ENCODE assay signal across 8 cellular contexts in genomic region chrX:150875621-150876020, GRCh38. TPM values are rescaled to one million over a fixed set of nuclear protein-coding genes. Genes with fewer than 3 reads are reported as not detected.
DNase-seq lines count a peak whose midpoint lies in the region; ATAC-seq and TF ChIP-seq lines count a peak whose summit lies in the region.
"Not testable (repeated sequence)": the region's sequence is repeated elsewhere in the genome, so short reads cannot be mapped to it uniquely, and the experiment has no call there.

No MANE protein-coding gene starts in this region.

- H3K27me3 Mint-ChIP-seq in activated CD4-positive, alpha-beta T cell treated with anti-CD3 and anti-CD28 coated beads, Interleukin-2, amount 10 ng/mL, durations not matched to agents 7 days and 5 days; activated naive CD8-positive, alpha-beta T cell treated with anti-CD3 and anti-CD28 coated beads for 36 hours; memory B cell: not testable (repeated sequence)
- peaks cover 16% of the 10 kb centered on the region for H3K27me3 Mint-ChIP-seq in activated T-cell treated with anti-CD3 and anti-CD28 coated beads, Interleukin-2, amount 50 U/mL, for 24 hours

- peaks cover 18% of the 10 kb centered on the region for H3K36me3 Mint-ChIP-seq in activated CD4-positive, alpha-beta T cell treated with anti-CD3 and anti-CD28 coated beads, Interleukin-2, amount 10 ng/mL, durations not matched to agents 7 days and 5 days (ENCODE audit: low read depth)
- H3K36me3 Mint-ChIP-seq in activated T-cell treated with anti-CD3 and anti-CD28 coated beads, Interleukin-2, amount 50 U/mL, for 24 hours (ENCODE audit: low read depth) = peaks cover 11% of the 10 kb centered on the region
- H3K36me3 Mint-ChIP-seq in activated naive CD8-positive, alpha-beta T cell treated with anti-CD3 and anti-CD28 coated beads for 36 hours = peaks cover 45% of the 10 kb centered on the region
- peaks cover 11% of the 10 kb centered on the region for H3K36me3 Mint-ChIP-seq in memory B cell
- H3K36me3 Mint-ChIP-seq in stimulated activated effector memory CD8-positive, alpha-beta T cell treated with anti-CD3 and anti-CD28 coated beads, Interleukin-12 subunit alpha, Interleukin-12 subunit beta, amount 100 ng/mL, for 72 hours = peaks cover 11% of the 10 kb centered on the region

- H3K27ac ChIP-seq in HEK293 (ENCODE audit: extremely low read depth, low read depth, low read length) = not testable (repeated sequence)
- peak overlapping the region; percentile 93 for H3K27ac ChIP-seq in psoas muscle

- H3K4me1 Mint-ChIP-seq in activated CD4-positive, alpha-beta T cell treated with anti-CD3 and anti-CD28 coated beads, Interleukin-2, amount 10 ng/mL, durations not matched to agents 7 days and 5 days = peaks cover 33% of the 10 kb centered on the region
- peaks cover 64% of the 10 kb centered on the region for H3K4me1 Mint-ChIP-seq in activated T-cell treated with anti-CD3 and anti-CD28 coated beads, Interleukin-2, amount 50 U/mL, for 24 hours (ENCODE audit: low read depth)
- peaks cover 43% of the 10 kb centered on the region for H3K4me1 Mint-ChIP-seq in activated naive CD8-positive, alpha-beta T cell treated with anti-CD3 and anti-CD28 coated beads for 36 hours
- peaks cover 25% of the 10 kb centered on the region for H3K4me1 Mint-ChIP-seq in memory B cell
- H3K4me1 Mint-ChIP-seq in stimulated activated effector memory CD8-positive, alpha-beta T cell treated with anti-CD3 and anti-CD28 coated beads, Interleukin-12 subunit alpha, Interleukin-12 subunit beta, amount 100 ng/mL, for 72 hours = peaks cover 66% of the 10 kb centered on the region

- H3K4me3 Mint-ChIP-seq in activated CD4-positive, alpha-beta T cell treated with anti-CD3 and anti-CD28 coated beads, Interleukin-2, amount 10 ng/mL, durations not matched to agents 7 days and 5 days; activated T-cell treated with anti-CD3 and anti-CD28 coated beads, Interleukin-2, amount 50 U/mL, for 24 hours; activated naive CD8-positive, alpha-beta T cell treated with anti-CD3 and anti-CD28 coated beads for 36 hours; memory B cell; stimulated activated effector memory CD8-positive, alpha-beta T cell treated with anti-CD3 and anti-CD28 coated beads, Interleukin-12 subunit alpha, Interleukin-12 subunit beta, amount 100 ng/mL, for 72 hours: not testable (repeated sequence)

- H3K27me3 ChIP-seq in psoas muscle (ENCODE audit: insufficient read depth in 3 of 3, low read length in 2 of 3) = not testable (repeated sequence)

- not testable (repeated sequence) for ATAC-seq in memory B cell (ENCODE audit: low read depth); psoas muscle; stimulated activated effector memory CD8-positive, alpha-beta T cell treated with anti-CD3 and anti-CD28 coated beads, Interleukin-12 subunit alpha, Interleukin-12 subunit beta, amount 100 ng/mL, for 72 hours

- TF ChIP-seq CTCF in HEK293 (tag by site-specific recombination; IDR thresholded peaks at IDR 0.05); psoas muscle (IDR thresholded peaks at IDR 0.05): not testable (repeated sequence)

- not testable (repeated sequence) for H3K4me3 ChIP-seq in HEK293 (ENCODE audit: low read depth, low read length); psoas muscle

- H3K9me3 Mint-ChIP-seq in activated CD4-positive, alpha-beta T cell treated with anti-CD3 and anti-CD28 coated beads, Interleukin-2, amount 10 ng/mL, durations not matched to agents 7 days and 5 days = peaks cover 10% of the 10 kb centered on the region
- H3K9me3 Mint-ChIP-seq in activated T-cell treated with anti-CD3 and anti-CD28 coated beads, Interleukin-2, amount 50 U/mL, for 24 hours = peaks cover 11% of the 10 kb centered on the region
- peaks cover 16% of the 10 kb centered on the region for H3K9me3 Mint-ChIP-seq in activated naive CD8-positive, alpha-beta T cell treated with anti-CD3 and anti-CD28 coated beads for 36 hours
- not testable (repeated sequence) for H3K9me3 Mint-ChIP-seq in memory B cell; stimulated activated effector memory CD8-positive, alpha-beta T cell treated with anti-CD3 and anti-CD28 coated beads, Interleukin-12 subunit alpha, Interleukin-12 subunit beta, amount 100 ng/mL, for 72 hours

- POLR2A ChIA-PET in HEK293 (lab: Yijun Ruan, JAX); activated CD4-positive, alpha-beta T cell treated with anti-CD3 and anti-CD28 coated beads, Interleukin-2, amount 10 ng/mL, durations not matched to agents 7 days and 5 days (lab: Charles Lee): not testable (repeated sequence)

- CTCF ChIA-PET in HEK293 (lab: Yijun Ruan, JAX); activated CD4-positive, alpha-beta T cell treated with anti-CD3 and anti-CD28 coated beads, Interleukin-2, amount 10 ng/mL, durations not matched to agents 7 days and 5 days (lab: Charles Lee): not testable (repeated sequence)

- not testable (repeated sequence) for H3K9me3 ChIP-seq in HEK293 (ENCODE audit: control insufficient read depth, insufficient read depth, low read depth, low read length); psoas muscle

- 61 to 100% (median 95%) methylated on average over 2 of the region's 2 CpGs for WGBS in psoas muscle, 3 donors

- H3K27ac Mint-ChIP-seq in activated CD4-positive, alpha-beta T cell treated with anti-CD3 and anti-CD28 coated beads, Interleukin-2, amount 10 ng/mL, durations not matched to agents 7 days and 5 days = peak overlapping the region; percentile 60
- H3K27ac Mint-ChIP-seq in activated T-cell treated with anti-CD3 and anti-CD28 coated beads, Interleukin-2, amount 50 U/mL, for 24 hours = peak overlapping the region; percentile 12
- peak overlapping the region; percentile 34 for H3K27ac Mint-ChIP-seq in activated naive CD8-positive, alpha-beta T cell treated with anti-CD3 and anti-CD28 coated beads for 36 hours
- H3K27ac Mint-ChIP-seq in memory B cell = peak overlapping the region; percentile 63
- peak overlapping the region; percentile 69 for H3K27ac Mint-ChIP-seq in stimulated activated effector memory CD8-positive, alpha-beta T cell treated with anti-CD3 and anti-CD28 coated beads, Interleukin-12 subunit alpha, Interleukin-12 subunit beta, amount 100 ng/mL, for 72 hours

- intact Hi-C loops in psoas muscle (cut with DNase I) = not testable (repeated sequence)

- not testable (repeated sequence) for DNase-seq in activated CD4-positive, alpha-beta T cell treated with anti-CD3 and anti-CD28 coated beads, Interleukin-2, amount 10 ng/mL, durations not matched to agents 7 days and 5 days; activated T-cell treated with anti-CD3 and anti-CD28 coated beads, Interleukin-2, amount 50 U/mL, for 24 hours; activated naive CD8-positive, alpha-beta T cell treated with anti-CD3 and anti-CD28 coated beads for 36 hours; memory B cell (ENCODE audit: low spot score in 2 of 2); psoas muscle; stimulated activated effector memory CD8-positive, alpha-beta T cell treated with anti-CD3 and anti-CD28 coated beads, Interleukin-12 subunit alpha, Interleukin-12 subunit beta, amount 100 ng/mL, for 72 hours (ENCODE audit: low spot score in 2 of 2)
- DNase-seq in activated naive CD4-positive, alpha-beta T cell treated with anti-CD3 and anti-CD28 coated beads, Interleukin-2, amount 50 U/mL, for 16 hours = peak; percentile 9

- H3K36me3 ChIP-seq in HEK293 (ENCODE audit: control insufficient read depth in 2 of 2, insufficient read depth in 1 of 2, low read length in 2 of 2); psoas muscle (ENCODE audit: insufficient read depth in 1 of 2, low read depth in 1 of 2): not testable (repeated sequence)

- H3K4me1 ChIP-seq in HEK293 (ENCODE audit: control insufficient read depth, insufficient read depth, low read length); psoas muscle: not testable (repeated sequence)

TF ChIP-seq in HEK293, 187 proteins besides CTCF, POLR2A, EP300 and RAD21:
- peak; percentile 67 for TF ChIP-seq SETDB1 (IDR thresholded peaks at IDR 0.05; ENCODE audit: insufficient read length, low read length)

RNA-seq across cellular contexts. Expression of gene CD99L2, which starts 22.8 kb away (rescaled TPM):
- total RNA-seq in activated CD4-positive, alpha-beta T cell treated with anti-CD3 and anti-CD28 coated beads, Interleukin-2, amount 10 ng/mL, durations not matched to agents 7 days and 5 days = 10 to 100 TPM; 14.1 to 14.6 TPM
- total RNA-seq in activated naive CD8-positive, alpha-beta T cell treated with anti-CD3 and anti-CD28 coated beads for 36 hours = 1 to 10 TPM; 8.0 to 9.1 TPM
- total RNA-seq in psoas muscle = 100 to 1,000 TPM; 106 to 173 (median 136) TPM
- polyA plus RNA-seq in psoas muscle = 100 to 1,000 TPM in 2 of 3 donors, 10 to 100 TPM in 1; 62.7 to 154 (median 104) TPM

Comparison
In these comparisons a context has a peak if more than half of its experiments do, and no peak if none do; other contexts are left out.
1. H3K27ac Mint-ChIP-seq: peak in every context shown above with its lines; median percentile 69 in stimulated activated effector memory CD8-positive, alpha-beta T cell treated with anti-CD3 and anti-CD28 coated beads, Interleukin-12 subunit alpha, Interleukin-12 subunit beta, amount 100 ng/mL, for 72 hours; 63 in memory B cell; 60 in activated CD4-positive, alpha-beta T cell treated with anti-CD3 and anti-CD28 coated beads, Interleukin-2, amount 10 ng/mL, durations not matched to agents 7 days and 5 days; 34 in activated naive CD8-positive, alpha-beta T cell treated with anti-CD3 and anti-CD28 coated beads for 36 hours; 12 in activated T-cell treated with anti-CD3 and anti-CD28 coated beads, Interleukin-2, amount 50 U/mL, for 24 hours.
2. RNA of gene CD99L2, which starts 22.8 kb away (total RNA-seq): 106 to 173 TPM in psoas muscle; 14.1 to 14.6 TPM in activated CD4-positive, alpha-beta T cell treated with anti-CD3 and anti-CD28 coated beads, Interleukin-2, amount 10 ng/mL, durations not matched to agents 7 days and 5 days and 8.0 to 9.1 TPM in activated naive CD8-positive, alpha-beta T cell treated with anti-CD3 and anti-CD28 coated beads for 36 hours; every median in the first group is over 4 times any median in the second.